8 cellular contexts compared by ENCODE assay signal in genomic region chr18:49849331-49850217, GRCh38. TPM values are rescaled to one million over a fixed set of nuclear protein-coding genes. Genes with fewer than 3 reads are reported as not detected.
DNase-seq lines count a peak whose midpoint lies in the region; ATAC-seq and TF ChIP-seq lines count a peak whose summit lies in the region.

No MANE protein-coding gene starts in this region.

- H3K4me1 ChIP-seq in adipocyte (ENCODE audit: control insufficient read depth, insufficient read depth, low read length) (peaks cover 8% of the 10 kb centered on the region), tibial artery (no peaks in the 10 kb centered on the region)

- H3K27me3 Mint-ChIP-seq in CD14-positive monocyte (ENCODE audit: low read depth in 3 of 3) = peaks cover 4 to 8% (median 5%) of the 10 kb centered on the region in 3 donors

- DNase-seq in COR-L47 (lab: John Stamatoyannopoulos, UW) (peak; percentile 99), NCI-H128 (lab: John Stamatoyannopoulos, UW; ENCODE audit: unreplicated experiment) (peak; percentile 64), adipocyte (ENCODE audit: low read depth) (peak; percentile 37), left kidney (ENCODE audit: low read depth, low spot score) (peak; percentile 87), tibial artery (no peak), CD14-positive monocyte (ENCODE audit: low spot score) (no peak)

- H3K36me3 ChIP-seq in adipocyte (ENCODE audit: control insufficient read depth, insufficient read depth, low read length, severe bottlenecking) (no peaks in the 10 kb centered on the region), tibial artery (peaks cover 0 to 12% (median 0%) of the 10 kb centered on the region in 3 donors)

- no peak overlapping the region for H3K9ac ChIP-seq in adipocyte (ENCODE audit: low read length)

- H3K4me3 ChIP-seq in adipocyte (ENCODE audit: low read length) = no peak overlapping the region
- no peak overlapping the region for H3K4me3 ChIP-seq in tibial artery

- peak overlapping the region in 1 of 2 donors; percentile 32 for H3K4me3 Mint-ChIP-seq in CD14-positive monocyte

- H3K9me3 Mint-ChIP-seq in CD14-positive monocyte = no peaks in the 10 kb centered on the region

- no peak overlapping the region for H3K27ac ChIP-seq in tibial artery

- no peaks in the 10 kb centered on the region for H3K9me3 ChIP-seq in adipocyte (ENCODE audit: control insufficient read depth, low read length)
- no peaks in the 10 kb centered on the region for H3K9me3 ChIP-seq in tibial artery

- H3K36me3 Mint-ChIP-seq in CD14-positive monocyte = no peaks in the 10 kb centered on the region

- peak overlapping the region in 1 of 7 donors; percentile 12 for H3K27ac Mint-ChIP-seq in CD14-positive monocyte

- H3K27me3 ChIP-seq in adipocyte (replicated peaks; ENCODE audit: control insufficient read depth, insufficient read depth, low read length) = peaks cover 13% of the 10 kb centered on the region
- peaks cover 0 to 17% of the 10 kb centered on the region in 2 donors for H3K27me3 ChIP-seq in tibial artery

- no peak for ATAC-seq in HG03342 (IDR thresholded peaks at IDR 0.05; ENCODE audit: unreplicated experiment)
- ATAC-seq in GM18505 (IDR thresholded peaks at IDR 0.05; ENCODE audit: unreplicated experiment) = no peak

- no peak for TF ChIP-seq POLR2A in GM18505 (IDR thresholded peaks at IDR 0.05; ENCODE audit: borderline replicate concordance, extremely low read depth, insufficient read depth, insufficient read length)

- no peaks in the 10 kb centered on the region for H3K4me1 Mint-ChIP-seq in CD14-positive monocyte

- intact Hi-C loops in tibial artery (cut with DNase I; ENCODE audit: low total_unique reads) = no loop called here
- intact Hi-C loops in CD14-positive monocyte (cut with micrococcal nuclease) = loop anchor here in 1 of 2 donors (5.0 kb wide), 1 partner anchor 337 kb away; no protein-coding TSS in a partner anchor

- no peak for TF ChIP-seq CTCF in tibial artery (IDR thresholded peaks at IDR 0.05)
- no peak for TF ChIP-seq CTCF in CD14-positive monocyte (IDR thresholded peaks at IDR 0.05)

RNA-seq across cellular contexts. Expression of gene ACAA2, which starts 36.2 kb away (rescaled TPM):
- polyA plus RNA-seq in CD14-positive monocyte = 100 to 1,000 TPM in 1 of 2 donors, 10 to 100 TPM in 1; 97.6 to 109 TPM

Comparison
In these comparisons a context has a peak if more than half of its experiments do, and no peak if none do; other contexts are left out.
1. DNase-seq: peak in COR-L47 (single experiment), NCI-H128 (single experiment), adipocyte (single experiment) and left kidney (single experiment); none in tibial artery (0 of 2) and CD14-positive monocyte (single experiment).